ENCODE assay signal across 8 cellular contexts in the genomic region with DNA sequence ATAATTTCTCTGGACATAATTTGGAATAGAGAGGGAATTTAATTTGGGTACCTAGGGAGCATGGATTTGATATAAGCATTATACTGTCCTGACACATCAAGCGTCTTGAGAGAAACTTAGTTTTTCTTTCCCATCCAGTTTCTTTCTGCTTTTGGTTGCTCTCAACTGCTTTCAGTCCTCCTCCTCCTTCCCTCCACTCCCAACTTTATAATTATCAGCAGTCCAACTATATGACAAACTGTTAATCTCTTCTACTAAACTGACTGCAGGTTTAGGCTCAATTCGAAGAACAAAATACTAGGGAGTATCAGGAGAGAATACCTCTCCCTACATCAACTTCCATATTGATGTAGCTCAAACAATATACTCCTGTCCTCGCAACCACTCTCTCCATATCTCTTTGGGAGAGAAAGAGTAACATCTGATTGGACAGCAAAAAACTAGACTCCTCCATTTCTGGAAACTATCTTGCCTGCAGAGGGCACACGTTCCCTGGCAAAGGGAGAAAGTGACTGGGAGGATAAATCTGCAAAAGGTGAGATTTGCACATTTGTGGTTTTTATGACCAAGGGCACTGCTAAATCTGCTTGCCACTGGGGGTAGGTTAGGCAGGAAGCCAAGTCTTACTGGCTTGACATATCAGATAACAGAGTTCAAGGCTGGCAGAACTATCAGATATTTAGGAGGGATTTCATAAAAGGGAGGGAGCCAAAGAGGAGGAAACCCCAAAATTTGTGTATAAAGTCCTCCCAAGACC. TPM values are rescaled to one million over a fixed set of nuclear protein-coding genes. Genes with fewer than 3 reads are reported as not detected.
DNase-seq lines count a peak whose midpoint lies in the region; ATAC-seq and TF ChIP-seq lines count a peak whose summit lies in the region.

No MANE protein-coding gene starts in this region.

- no peaks in the 10 kb centered on the region for H3K27me3 ChIP-seq in right lobe of liver

- peak overlapping the region; percentile 32 to 49 for H3K4me3 Mint-ChIP-seq in stimulated activated naive CD8-positive, alpha-beta T cell treated with anti-CD3 and anti-CD28 coated beads, Interleukin-15, amount 100 ng/mL, for 72 hours

- H3K4me3 ChIP-seq in right lobe of liver = no peak overlapping the region

- intact Hi-C loops in right lobe of liver (cut with DNase I) = no loop called here

- no peaks in the 10 kb centered on the region for H3K9me3 Mint-ChIP-seq in stimulated activated naive CD8-positive, alpha-beta T cell treated with anti-CD3 and anti-CD28 coated beads, Interleukin-15, amount 100 ng/mL, for 72 hours

- peak; percentile 58 for TF ChIP-seq CTCF in GM13977 (IDR thresholded peaks at IDR 0.05; ENCODE audit: extremely low read depth, insufficient read depth, missing control alignments)
- TF ChIP-seq CTCF in right lobe of liver (IDR thresholded peaks at IDR 0.05) = peak; percentile 57 to 78 (median 72)

- peak; percentile 73 for DNase-seq in AG20443 (ENCODE audit: low spot score)
- DNase-seq in GM13977 (ENCODE audit: low spot score) = peak; percentile 59
- peak; percentile 1 for DNase-seq in NCI-H1092 (lab: John Stamatoyannopoulos, UW)
- peak in 3 of 5 experiments; percentile 10 to 88 (median 42) for DNase-seq in T-helper 2 cell
- peak; percentile 56 for DNase-seq in cerebellum (ENCODE audit: low spot score)
- peak in 2 of 3 donors; percentile 31 to 56 for DNase-seq in right lobe of liver
- peak; percentile 44 to 67 for DNase-seq in stimulated activated naive CD8-positive, alpha-beta T cell treated with anti-CD3 and anti-CD28 coated beads, Interleukin-15, amount 100 ng/mL, for 72 hours

- no peaks in the 10 kb centered on the region for H3K36me3 ChIP-seq in right lobe of liver

- in situ Hi-C loops in GM13977 (cut with MboI; ENCODE audit: low pct_unique_long_range_greater_than_20kb, low sequenced_read_pairs, unreplicated experiment) = no loop called here

- ATAC-seq in right lobe of liver = peak; percentile 90 to 94 (median 93)
- ATAC-seq in stimulated activated naive CD8-positive, alpha-beta T cell treated with anti-CD3 and anti-CD28 coated beads, Interleukin-15, amount 100 ng/mL, for 72 hours = peak; percentile 95
- ATAC-seq in GM21737 (IDR thresholded peaks at IDR 0.05; ENCODE audit: unreplicated experiment) = no peak

- H3K4me1 ChIP-seq in right lobe of liver = peaks cover 0 to 4% (median 0%) of the 10 kb centered on the region in 4 donors

- TF ChIP-seq POLR2A in right lobe of liver (IDR thresholded peaks at IDR 0.05) = no peak

- H3K27ac Mint-ChIP-seq in stimulated activated naive CD8-positive, alpha-beta T cell treated with anti-CD3 and anti-CD28 coated beads, Interleukin-15, amount 100 ng/mL, for 72 hours = no peak overlapping the region

- no peaks in the 10 kb centered on the region for H3K27me3 Mint-ChIP-seq in stimulated activated naive CD8-positive, alpha-beta T cell treated with anti-CD3 and anti-CD28 coated beads, Interleukin-15, amount 100 ng/mL, for 72 hours

- WGBS in right lobe of liver (ENCODE audit: insufficient coverage, low coverage, low lambda C conversion rate, missing lambda C conversion rate) = 25% methylated on average over 4 of the region's 4 CpGs

- H3K4me1 Mint-ChIP-seq in stimulated activated naive CD8-positive, alpha-beta T cell treated with anti-CD3 and anti-CD28 coated beads, Interleukin-15, amount 100 ng/mL, for 72 hours = peaks cover 22% of the 10 kb centered on the region

- H3K27ac ChIP-seq in right lobe of liver = no peak overlapping the region

- no peaks in the 10 kb centered on the region for H3K9me3 ChIP-seq in right lobe of liver

RNA-seq across cellular contexts. Expression of gene ICA1L, which starts 40.1 kb away (rescaled TPM):
- total RNA-seq in cerebellum (72.3 TPM), right lobe of liver (under 1 TPM; 0.07 to 0.53 (median 0.15) TPM)

Comparison
In these comparisons a context has a peak if more than half of its experiments do, and no peak if none do; other contexts are left out.
1. DNase-seq: peak in every context shown above with its lines; median percentile 73 in AG20443; 59 in GM13977; 56 in cerebellum; 56 in stimulated activated naive CD8-positive, alpha-beta T cell treated with anti-CD3 and anti-CD28 coated beads, Interleukin-15, amount 100 ng/mL, for 72 hours; 44 in right lobe of liver; 42 in T-helper 2 cell; 1 in NCI-H1092.
2. RNA of gene ICA1L, which starts 40.1 kb away (total RNA-seq): 72.3 TPM in cerebellum (single experiment); 0.07 to 0.53 TPM in right lobe of liver; every median in the first group is over 10 times any median in the second.